In the genomic region with DNA sequence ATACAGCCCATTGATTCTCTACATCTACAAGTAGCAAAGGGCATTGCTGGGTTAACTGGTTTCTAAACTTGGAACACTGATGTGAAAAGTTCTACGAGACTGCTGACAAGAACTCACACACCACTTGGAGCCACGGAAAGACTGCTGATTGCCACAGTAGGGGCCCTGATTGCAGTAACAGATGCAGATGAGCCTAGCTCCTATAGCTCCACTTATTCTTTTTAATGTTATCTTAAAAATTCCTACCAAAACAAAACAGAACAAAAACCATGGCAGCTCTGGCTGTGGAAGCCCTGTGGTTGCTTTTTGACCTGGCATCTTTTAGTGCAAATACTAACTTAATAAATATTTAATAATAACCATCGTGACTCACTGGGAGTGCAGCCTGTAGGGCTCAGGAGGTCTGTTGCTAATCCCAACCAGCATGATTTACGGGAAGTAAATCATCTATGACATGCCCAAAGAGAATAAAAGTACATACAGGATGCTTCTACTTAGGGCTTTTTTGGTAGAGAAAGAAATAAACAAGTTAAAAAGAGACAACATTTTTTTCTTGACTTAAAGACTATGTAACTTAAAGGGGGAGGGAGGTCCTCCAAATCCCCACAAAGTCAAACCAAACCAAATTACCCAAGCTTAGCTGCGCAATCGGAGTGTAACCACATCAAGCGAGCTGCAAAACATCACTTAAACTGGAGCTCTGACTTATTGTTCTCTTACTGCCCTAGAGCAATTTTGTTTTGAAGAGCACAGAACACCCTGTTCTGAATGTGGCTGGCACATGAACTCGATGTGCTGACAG, we compare ENCODE assay signal across 8 cellular contexts.
DNase-seq lines count a peak whose midpoint lies in the region; ATAC-seq lines count a peak whose summit lies in the region.

No MANE protein-coding gene starts in this region.

- ATAC-seq in T-helper 17 cell = peak; percentile 87

- H3K27me3 Mint-ChIP-seq in T-helper 17 cell = no peaks in the 10 kb centered on the region

- peak overlapping the region; percentile 92 for H3K4me3 Mint-ChIP-seq in T-helper 17 cell

- H3K27ac Mint-ChIP-seq in T-helper 17 cell = peak overlapping the region; percentile 96

- H3K4me1 Mint-ChIP-seq in T-helper 17 cell = peaks cover 54% of the 10 kb centered on the region

- no peaks in the 10 kb centered on the region for H3K9me3 ChIP-seq in T-helper 17 cell (ENCODE audit: control insufficient read depth, low read length, poor library complexity, severe bottlenecking)

- DNase-seq in NCI-H748 (lab: John Stamatoyannopoulos, UW; ENCODE audit: unreplicated experiment) (peak; percentile 30), NCI-H748 treated with DMSO at 0.1 percent for 48 hours (lab: John Stamatoyannopoulos, UW) (no peak), T-helper 17 cell (peak; percentile 17 to 52 (median 48)), caudate nucleus (lab: John Stamatoyannopoulos, UW) (peak in 28 of 61 donors; percentile 2 to 67 (median 21)), Kasumi-1 (lab: John Stamatoyannopoulos, UW) (no peak), SK-N-DZ (ENCODE audit: low spot score) (no peak)
- DNase-seq in stimulated activated CD4-positive, alpha-beta T cell treated with anti-CD3 and anti-CD28 coated beads, Interleukin-4, amount 100 ng/mL, for 1 hour = peak; percentile 26

- H3K36me3 Mint-ChIP-seq in T-helper 17 cell (ENCODE audit: low read depth) = peaks cover 2% of the 10 kb centered on the region

- H3K27ac ChIP-seq in caudate nucleus (ENCODE audit: low read depth, low read length) (peak overlapping the region; percentile 98), layer of hippocampus (ENCODE audit: low read depth, low read length) (peak overlapping the region; percentile 92)

- no peaks in the 10 kb centered on the region for H3K27me3 ChIP-seq in layer of hippocampus (ENCODE audit: control insufficient read depth, insufficient read depth, low read length)

Comparison
In these comparisons a context has a peak if more than half of its experiments do, and no peak if none do; other contexts are left out.
1. DNase-seq: peak in NCI-H748 (single experiment), T-helper 17 cell (3 of 3) and stimulated activated CD4-positive, alpha-beta T cell treated with anti-CD3 and anti-CD28 coated beads, Interleukin-4, amount 100 ng/mL, for 1 hour (single experiment); none in NCI-H748 treated with DMSO at 0.1 percent for 48 hours (single experiment), Kasumi-1 (0 of 2) and SK-N-DZ (single experiment).